ENCODE assay signal across 10 cellular contexts in the genomic region with DNA sequence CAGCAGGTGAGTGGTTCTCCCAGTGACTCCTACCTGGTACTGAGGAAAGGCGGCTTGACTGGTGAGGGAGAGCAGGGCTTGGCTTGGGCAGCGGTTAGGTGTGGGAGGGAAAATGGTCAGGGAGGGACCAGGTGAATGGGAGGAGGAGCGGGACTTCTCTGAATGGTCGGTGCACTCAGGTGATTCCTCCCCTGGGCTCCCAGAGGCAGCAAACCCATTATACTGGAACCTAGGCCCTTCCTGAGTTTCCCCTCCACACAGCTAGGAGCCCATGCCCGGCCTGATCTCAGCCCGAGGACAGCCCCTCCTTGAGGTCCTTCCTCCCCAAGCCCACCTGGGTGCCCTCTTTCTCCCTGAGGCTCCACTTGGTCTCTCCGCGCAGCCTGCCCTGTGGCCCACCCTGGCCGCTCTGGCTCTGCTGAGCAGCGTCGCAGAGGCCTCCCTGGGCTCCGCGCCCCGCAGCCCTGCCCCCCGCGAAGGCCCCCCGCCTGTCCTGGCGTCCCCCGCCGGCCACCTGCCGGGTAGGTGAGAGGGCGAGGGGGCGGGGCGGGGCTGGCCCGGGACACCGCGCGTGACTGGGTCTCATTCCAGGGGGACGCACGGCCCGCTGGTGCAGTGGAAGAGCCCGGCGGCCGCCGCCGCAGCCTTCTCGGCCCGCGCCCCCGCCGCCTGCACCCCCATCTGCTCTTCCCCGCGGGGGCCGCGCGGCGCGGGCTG. TPM values are rescaled to one million over a fixed set of nuclear protein-coding genes. Genes with fewer than 3 reads are reported as not detected.
A peak's percentile ranks its signal among the peaks of the same experiment; 100 is the strongest.
DNase-seq lines count a peak whose midpoint lies in the region; ATAC-seq and TF ChIP-seq lines count a peak whose summit lies in the region.
"Had no signal": no experiment of that assay in that cellular context is flagged by ENCODE, and none has a peak within 500 bp of the region (broad histone marks: within the 10 kb centered on the region; RNA-seq: fewer than 3 reads in every experiment).

No MANE protein-coding gene starts in this region.

- H3K4me1 ChIP-seq in A673 (ENCODE audit: insufficient read depth, low read length, poor library complexity, severe bottlenecking) (peaks cover 32% of the 10 kb centered on the region), muscle layer of colon (ENCODE audit: insufficient read depth, low read length) (peaks cover 30% of the 10 kb centered on the region)

- H3K27ac ChIP-seq in A673 (ENCODE audit: low read depth, low read length, poor library complexity, severe bottlenecking) = peak overlapping the region; percentile 17
- H3K27ac ChIP-seq in muscle layer of colon (ENCODE audit: low read depth, low read length) = no peak overlapping the region

- H3K9me3 ChIP-seq in A673 (ENCODE audit: low read depth, low read length, poor library complexity, severe bottlenecking) = no peaks in the 10 kb centered on the region
- H3K9me3 ChIP-seq in muscle layer of colon (ENCODE audit: low read length) = no peaks in the 10 kb centered on the region

- H3K27me3 Mint-ChIP-seq in chondrocyte (ENCODE audit: low read depth) = peaks cover 10% of the 10 kb centered on the region

- H3K9ac ChIP-seq in muscle layer of colon (ENCODE audit: low read length) = no peak overlapping the region

- ATAC-seq in HG03045 (IDR thresholded peaks at IDR 0.05; ENCODE audit: unreplicated experiment) = no peak
- no peak for ATAC-seq in GM21576 (IDR thresholded peaks at IDR 0.05; ENCODE audit: unreplicated experiment)

- DNase-seq in A673 (ENCODE audit: low spot score) (no peak), HPDE6-E6E7 (ENCODE audit: extremely low spot score) (peak; percentile 90), chondrocyte (ENCODE audit: low spot score) (no peak), HK-2 (ENCODE audit: unreplicated experiment) (no peak), superior temporal gyrus (ENCODE audit: extremely low spot score) (no peak)
- DNase-seq: activated CD4-positive, CD25-positive, alpha-beta regulatory T cell treated with anti-CD3 and anti-CD28 coated beads, Interleukin-2, amount 50 U/mL, for 72 hours had no signal

- peaks cover 11% of the 10 kb centered on the region for H3K36me3 ChIP-seq in A673 (ENCODE audit: insufficient read depth, low read length, poor library complexity, severe bottlenecking)
- no peaks in the 10 kb centered on the region for H3K36me3 ChIP-seq in muscle layer of colon (ENCODE audit: insufficient read depth, low read length)

- intact Hi-C loops in A673 (cut with micrococcal nuclease; ENCODE audit: unreplicated experiment) = loop anchor here (2.0 kb wide), 2 partner anchors 75 to 407 kb away; no protein-coding TSS in a partner anchor

- CTCF ChIA-PET in A673 (lab: Charles Lee) = interaction anchor here (1.4 to 7.0 kb wide), 5 partner anchors 14 to 709 kb away, joined by 4 to 238 read pairs (median 6); no protein-coding TSS in a partner anchor

- no peaks in the 10 kb centered on the region for H3K27me3 ChIP-seq in A673 (replicated peaks; ENCODE audit: insufficient read depth, low read depth, low read length, poor library complexity)
- peaks cover 11 to 12% of the 10 kb centered on the region in 2 donors for H3K27me3 ChIP-seq in muscle layer of colon (ENCODE audit: control insufficient read depth in 1 of 2, insufficient read depth in 2 of 2, low read length in 2 of 2)

- POLR2A ChIA-PET in A673 (lab: Charles Lee; ENCODE audit: low non-redundant PET) = no interaction called here

- no peak overlapping the region for H3K27ac Mint-ChIP-seq in chondrocyte (ENCODE audit: unreplicated experiment)
- H3K27ac Mint-ChIP-seq: stimulated activated naive CD8-positive, alpha-beta T cell treated with anti-CD3 and anti-CD28 coated beads, Interleukin-15, Interleukin-2, amounts not matched to agents 100 ng/mL and 50 ng/mL, for 24 hours had no signal

- TF ChIP-seq CTCF in A673 (conservative IDR thresholded peaks at IDR 0.05; ENCODE audit: low read depth, low read length) = no peak
- no peak for TF ChIP-seq CTCF in chondrocyte (IDR thresholded peaks at IDR 0.05)

- no peaks in the 10 kb centered on the region for H3K9me3 Mint-ChIP-seq in chondrocyte (ENCODE audit: low read depth)
- H3K9me3 Mint-ChIP-seq: stimulated activated naive CD8-positive, alpha-beta T cell treated with anti-CD3 and anti-CD28 coated beads, Interleukin-15, Interleukin-2, amounts not matched to agents 100 ng/mL and 50 ng/mL, for 24 hours had no signal

- H3K4me3 ChIP-seq in A673 (ENCODE audit: low read depth, low read length, poor library complexity, severe bottlenecking) (peak overlapping the region; percentile 53), muscle layer of colon (ENCODE audit: low read depth in 1 of 2, low read length in 2 of 2) (peak overlapping the region; percentile 15 to 58)

- H3K4me3 Mint-ChIP-seq in chondrocyte (ENCODE audit: unreplicated experiment) = peak overlapping the region; percentile 52
- H3K4me3 Mint-ChIP-seq: stimulated activated naive CD8-positive, alpha-beta T cell treated with anti-CD3 and anti-CD28 coated beads, Interleukin-15, Interleukin-2, amounts not matched to agents 100 ng/mL and 50 ng/mL, for 24 hours had no signal

- BruUV-seq in A673 (replicated peaks; lab: Mats Ljungman, UMichigan) = no TSS peak

- peaks cover 15% of the 10 kb centered on the region for H3K4me1 Mint-ChIP-seq in chondrocyte (ENCODE audit: low read depth)

- H3K36me3 Mint-ChIP-seq in chondrocyte (ENCODE audit: low read depth) = peaks cover 3% of the 10 kb centered on the region

RNA-seq across cellular contexts. Expression of a gene that starts 2.3 kb away (rescaled TPM):
- 25.1 and 28.1 TPM in 2 replicates for total RNA-seq in A673 (2021)
- 0.50 to 1.6 TPM (median 0.69 TPM) in 3 replicates for total RNA-seq in chondrocyte

RNA-seq across cellular contexts. Expression of a gene that starts 10.9 kb away (rescaled TPM):
- 44.1 and 53.4 TPM in 2 replicates for total RNA-seq in A673 (2021)
- total RNA-seq in chondrocyte = 33.4 to 39.2 TPM (median 38.8 TPM) in 3 replicates

RNA-seq across cellular contexts. Expression of a gene that starts 33.9 kb away (rescaled TPM):
- total RNA-seq in A673 (2021) = 44.8 and 52.8 TPM in 2 replicates
- total RNA-seq in chondrocyte = 22.2 to 27.3 TPM (median 22.4 TPM) in 3 replicates

RNA-seq across cellular contexts. Expression of a gene that starts 38.9 kb away (rescaled TPM):
- total RNA-seq in A673 (2021) = 153 and 181 TPM in 2 replicates
- total RNA-seq in chondrocyte = 112 to 123 TPM (median 122 TPM) in 3 replicates

RNA-seq across cellular contexts. Expression of a gene that starts 43.1 kb away (rescaled TPM):
- 71.5 and 76.4 TPM in 2 replicates for total RNA-seq in A673 (2021)
- 94.8 to 109 TPM (median 99.4 TPM) in 3 replicates for total RNA-seq in chondrocyte
